Comparison of ENCODE assay signal across 1 cellular context in the genomic region with DNA sequence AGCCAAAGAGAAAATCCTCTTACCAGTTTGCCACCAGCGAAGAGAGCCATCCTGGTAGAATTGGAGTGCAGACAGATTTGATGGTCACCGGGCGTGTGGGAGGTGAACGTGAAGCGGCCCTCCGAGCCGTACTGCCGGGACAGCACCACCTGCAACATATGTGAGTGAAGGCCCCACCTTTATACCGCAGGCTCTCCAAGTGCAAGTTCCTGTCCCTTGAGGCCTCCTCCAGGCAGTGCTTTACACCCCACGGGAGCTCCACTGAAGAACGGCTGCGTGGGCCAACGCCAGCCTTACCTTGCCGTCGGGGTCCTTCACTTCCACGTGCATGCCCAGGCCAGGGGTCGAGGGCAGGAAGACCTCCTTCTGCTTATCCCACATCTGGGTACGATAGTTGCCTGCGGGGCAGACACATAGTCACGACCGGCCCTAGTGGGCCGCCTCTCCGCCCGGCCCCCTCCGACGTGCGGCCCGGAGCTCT.
A peak's percentile ranks its signal among the peaks of the same experiment; 100 is the strongest.
TF ChIP-seq lines count a peak whose summit lies in the region.

No MANE protein-coding gene starts in this region.

TF ChIP-seq in K562, 482 proteins besides CTCF, POLR2A, EP300 and RAD21 (continues in another document):
- TF ChIP-seq ILF3 (IDR thresholded peaks at IDR 0.05; ENCODE audit: borderline replicate concordance) (no peak), SIN3A (IDR thresholded peaks at IDR 0.05; ENCODE audit: borderline replicate concordance in 2 of 2, control insufficient read depth in 1 of 2, low read depth in 2 of 2, low read length in 2 of 2) (0 out of 4 replicates have a peak, but pooled peaks of 1 of the 2 experiments have one; percentile 40), GATA2 (CRISPR knock-in tag; IDR thresholded peaks at IDR 0.05) (peak; percentile 47; the same call in 1 of the 2 replicates), SIX5 (IDR thresholded peaks at IDR 0.05; ENCODE audit: borderline replicate concordance in 1 of 2, insufficient read depth in 1 of 2, low read depth in 1 of 2, low read length in 2 of 2) (no peak), MAX (CRISPR knock-in tag; IDR thresholded peaks at IDR 0.05) (0 out of 2 replicates have a peak, but pooled peaks have one; percentile 45), ZC3H4 (CRISPR knock-in tag; IDR thresholded peaks at IDR 0.05; ENCODE audit: borderline replicate concordance) (0 out of 2 replicates have a peak, but pooled peaks have one; percentile 65), HCFC1 (IDR thresholded peaks at IDR 0.05; ENCODE audit: low read depth, low read length) (0 out of 2 replicates have a peak, but pooled peaks have one; percentile 3), NKRF (IDR thresholded peaks at IDR 0.05; ENCODE audit: borderline replicate concordance) (0 out of 2 replicates have a peak, but pooled peaks have one; percentile 39), UBTF (IDR thresholded peaks at IDR 0.05; ENCODE audit: borderline replicate concordance in 1 of 2, low read depth in 2 of 2, low read length in 2 of 2) (0 out of 4 replicates have a peak, but pooled peaks of 1 of the 2 experiments have one; percentile 1), ZNF507 (tag; conservative IDR thresholded peaks at IDR 0.05) (no peak), SIRT6 (IDR thresholded peaks at IDR 0.05; ENCODE audit: low read depth, low read length) (no peak), SAFB (IDR thresholded peaks at IDR 0.05; ENCODE audit: borderline replicate concordance, low read depth, low read length) (no peak), NR2C2 (CRISPR knock-in tag; IDR thresholded peaks at IDR 0.05) (peak; percentile 60; the same call in 1 of the 2 replicates), NR2C2 (tag; IDR thresholded peaks at IDR 0.05) (no peak; the same call in 1 of the 2 replicates), HDAC8 (tag; IDR thresholded peaks at IDR 0.05) (0 out of 2 replicates have a peak, but pooled peaks have one; percentile 16), HDGF (IDR thresholded peaks at IDR 0.05) (peak; percentile 61; the same call in 1 of the 2 replicates), JUN (IDR thresholded peaks at IDR 0.05; ENCODE audit: borderline replicate concordance, low read depth, low read length) (no peak), JUN (CRISPR knock-in tag; IDR thresholded peaks at IDR 0.05; ENCODE audit: borderline replicate concordance) (0 out of 2 replicates have a peak, but pooled peaks have one; percentile 22), HOXB6 (CRISPR knock-in tag; IDR thresholded peaks at IDR 0.05; ENCODE audit: borderline replicate concordance) (no peak), ZNF740 (CRISPR knock-in tag; IDR thresholded peaks at IDR 0.05) (0 out of 2 replicates have a peak, but pooled peaks have one; percentile 27), ZNF740 (tag; IDR thresholded peaks at IDR 0.05) (no peak), ZNF592 (IDR thresholded peaks at IDR 0.05) (0 out of 2 replicates have a peak, but pooled peaks have one; percentile 46), CHD1 (IDR thresholded peaks at IDR 0.05; ENCODE audit: low read length) (peak; percentile 80), MGA (IDR thresholded peaks at IDR 0.05) (peak; percentile 74), NCOA6 (IDR thresholded peaks at IDR 0.05) (peak; percentile 65), PTRF (tag; IDR thresholded peaks at IDR 0.05) (no peak), ETV6 (IDR thresholded peaks at IDR 0.05; ENCODE audit: borderline replicate concordance in 1 of 2, low read depth in 2 of 2, low read length in 1 of 2) (no peak), ETV6 (CRISPR knock-in tag; IDR thresholded peaks at IDR 0.05; ENCODE audit: borderline replicate concordance) (peak; percentile 31; the same call in 1 of the 2 replicates), NFIC (IDR thresholded peaks at IDR 0.05) (peak; percentile 43; the same call in 1 of the 2 replicates), ZNF431 (CRISPR knock-in tag; IDR thresholded peaks at IDR 0.05) (0 out of 2 replicates have a peak, but pooled peaks have one; percentile 37)
